Comparison of ENCODE assay signal across 17 cellular contexts in genomic region chr5:142520885-142521284, GRCh38.
DNase-seq lines count a peak whose midpoint lies in the region; ATAC-seq and TF ChIP-seq lines count a peak whose summit lies in the region.
"Had no signal": no experiment of that assay in that cellular context is flagged by ENCODE, and none has a peak within 500 bp of the region (broad histone marks: within the 10 kb centered on the region; RNA-seq: fewer than 3 reads in every experiment).

No MANE protein-coding gene starts in this region.

- H3K9ac ChIP-seq in HUES48 (ENCODE audit: low read depth, low read length): no peak overlapping the region

- TF ChIP-seq POLR2A in right lobe of liver (IDR thresholded peaks at IDR 0.05): no peak

- peaks cover 5% of the 10 kb centered on the region; the same call in 1 of the 2 replicates for H3K9me3 ChIP-seq in HUES48 (ENCODE audit: control insufficient read depth, insufficient read depth, low read length)
- H3K9me3 ChIP-seq in right lobe of liver: no peaks in the 10 kb centered on the region

- no peak for TF ChIP-seq CTCF in right lobe of liver (IDR thresholded peaks at IDR 0.05)

- peak; percentile 39 for DNase-seq in AG08396 (ENCODE audit: low spot score)
- DNase-seq in astrocyte of the hippocampus (ENCODE audit: low read depth, low spot score): peak; percentile 72
- DNase-seq in right lobe of liver: no peak
- no peak for DNase-seq in left cardiac atrium
- no peak for DNase-seq in OCI-M1 (lab: John Stamatoyannopoulos, UW)
- DNase-seq in NCI-H1105 treated with DMSO at 0.1 percent for 48 hours (lab: John Stamatoyannopoulos, UW): no peak
- no peak for DNase-seq in NCI-H524 (lab: John Stamatoyannopoulos, UW)
- DNase-seq: activated B cell treated with CpG ODN at 0.5 μM for 24 hours, dorsolateral prefrontal cortex, Karpas-422, NCI-H1436 treated with DMSO at 0.1 percent for 48 hours, nucleus accumbens, SHP77 treated with DMSO at 0.1 percent for 48 hours, T-helper 2 cell had no signal

- H3K4me1 ChIP-seq in HUES48 (ENCODE audit: control insufficient read depth, insufficient read depth, low read length) (peaks cover 5% of the 10 kb centered on the region; the same call in 1 of the 2 replicates), right lobe of liver (peaks cover 0 to 14% (median 7%) of the 10 kb centered on the region in 4 donors)

- H3K27ac ChIP-seq in HUES48 (ENCODE audit: low read depth, low read length) (peak overlapping the region; percentile 9), right lobe of liver (peak overlapping the region; percentile 40 to 68 (median 44))
- H3K27ac ChIP-seq: cardiac muscle cell, dorsolateral prefrontal cortex had no signal

- ATAC-seq in right lobe of liver (no peak), left cardiac atrium (no peak)
- ATAC-seq: esophagus mucosa had no signal

- H3K27me3 ChIP-seq in HUES48 (ENCODE audit: control insufficient read depth, insufficient read depth, low read length): no peaks in the 10 kb centered on the region
- H3K27me3 ChIP-seq in right lobe of liver: no peaks in the 10 kb centered on the region
- H3K27me3 ChIP-seq: dorsolateral prefrontal cortex had no signal

- H3K4me3 ChIP-seq in HUES48 (ENCODE audit: low read depth, low read length) (no peak overlapping the region), right lobe of liver (no peak overlapping the region)
- H3K4me3 ChIP-seq: cardiac muscle cell, dorsolateral prefrontal cortex had no signal

- intact Hi-C loops in right lobe of liver (cut with DNase I) (no loop called here), left cardiac atrium (cut with DNase I) (no loop called here)

- WGBS in right lobe of liver (ENCODE audit: insufficient coverage, low coverage, low lambda C conversion rate, missing lambda C conversion rate): 54% methylated on average over 2 of the region's 2 CpGs

- H3K36me3 ChIP-seq in HUES48 (ENCODE audit: control insufficient read depth, insufficient read depth, low read length): no peaks in the 10 kb centered on the region
- H3K36me3 ChIP-seq in right lobe of liver: no peaks in the 10 kb centered on the region
- H3K36me3 ChIP-seq: cardiac muscle cell had no signal

Comparison
In these comparisons a context has a peak if more than half of its experiments do, and no peak if none do; other contexts are left out.
1. DNase-seq: peak in AG08396 (single experiment) and astrocyte of the hippocampus (single experiment); none in right lobe of liver (0 of 3), left cardiac atrium (single experiment), OCI-M1 (single experiment), NCI-H1105 treated with DMSO at 0.1 percent for 48 hours (single experiment) and NCI-H524 (0 of 2).